ENCODE assay signal across 26 cellular contexts in genomic region chr6:118932421-118932820, GRCh38.
"Had no signal": no experiment of that assay in that cellular context is flagged by ENCODE, and none has a peak within 500 bp of the region (broad histone marks: within the 10 kb centered on the region; RNA-seq: fewer than 3 reads in every experiment).

No MANE protein-coding gene starts in this region.

- H3K27ac Mint-ChIP-seq: activated CD4-positive, alpha-beta memory T cell treated with anti-CD3 and anti-CD28 coated beads for 36 hours; activated T-cell treated with anti-CD3 and anti-CD28 coated beads, Interleukin-2, amount 50 U/mL, for 24 hours had no signal

- H3K4me3 Mint-ChIP-seq: activated CD4-positive, alpha-beta memory T cell treated with anti-CD3 and anti-CD28 coated beads for 36 hours had no signal

- ATAC-seq: activated CD4-positive, alpha-beta T cell treated with anti-CD3 and anti-CD28 coated beads for 36 hours; effector memory CD8-positive, alpha-beta T cell; gastrocnemius medialis; heart right ventricle; left lung; mucosa of descending colon; naive thymus-derived CD8-positive, alpha-beta T cell; T-helper 17 cell had no signal

- DNase-seq: activated CD4-positive, alpha-beta memory T cell treated with anti-CD3 and anti-CD28 coated beads for 36 hours; activated CD4-positive, alpha-beta T cell treated with anti-CD3 and anti-CD28 coated beads for 36 hours; activated effector memory CD4-positive, alpha-beta T cell treated with Interleukin-2 at 50 U/mL for 16 hours; activated naive CD4-positive, alpha-beta T cell treated with anti-CD3 and anti-CD28 coated beads, Interleukin-2, amount 50 U/mL, for 16 hours; activated T-cell treated with anti-CD3 and anti-CD28 coated beads, Interleukin-2, amount 50 U/mL, for 24 hours; amygdala; brain microvascular endothelial cell; effector memory CD8-positive, alpha-beta T cell; gastrocnemius medialis; heart right ventricle; left lung; mammary epithelial cell; mucosa of descending colon; naive thymus-derived CD8-positive, alpha-beta T cell; nucleus accumbens; posterior cingulate gyrus; stimulated activated CD4-positive, alpha-beta T cell treated with anti-CD3 and anti-CD28 coated beads, Interleukin-15, amount 100 ng/mL, for 24 hours; stimulated activated CD4-positive, alpha-beta T cell treated with anti-CD3 and anti-CD28 coated beads, Interleukin-4, amount 100 ng/mL, for 24 hours; stimulated activated naive CD4-positive, alpha-beta T cell; substantia nigra; T-helper 17 cell; transverse colon; WERI-Rb-1 had no signal

- H3K9me3 Mint-ChIP-seq: effector memory CD8-positive, alpha-beta T cell had no signal

- H3K9me3 ChIP-seq: gastrocnemius medialis, heart right ventricle, left lung, mucosa of descending colon, right atrium auricular region, transverse colon had no signal

- FAIRE-seq: islet of Langerhans had no signal

- H3K27ac ChIP-seq: brain microvascular endothelial cell, epithelial cell of prostate, gastrocnemius medialis, heart right ventricle, left lung, right atrium auricular region, transverse colon, WERI-Rb-1 had no signal

- H3K27me3 ChIP-seq: brain microvascular endothelial cell, gastrocnemius medialis, heart right ventricle, left lung, right atrium auricular region, transverse colon had no signal

- H3K27me3 Mint-ChIP-seq: activated CD4-positive, alpha-beta memory T cell treated with anti-CD3 and anti-CD28 coated beads for 36 hours; activated CD4-positive, alpha-beta T cell treated with anti-CD3 and anti-CD28 coated beads for 36 hours; activated T-cell treated with anti-CD3 and anti-CD28 coated beads, Interleukin-2, amount 50 U/mL, for 24 hours; effector memory CD8-positive, alpha-beta T cell; naive thymus-derived CD8-positive, alpha-beta T cell; T-helper 17 cell had no signal

- H3K4me3 ChIP-seq: gastrocnemius medialis, heart right ventricle, left lung, mucosa of descending colon, right atrium auricular region, transverse colon had no signal

- H3K36me3 ChIP-seq: brain microvascular endothelial cell had no signal
